ENCODE assay signal across 8 cellular contexts in the genomic region with DNA sequence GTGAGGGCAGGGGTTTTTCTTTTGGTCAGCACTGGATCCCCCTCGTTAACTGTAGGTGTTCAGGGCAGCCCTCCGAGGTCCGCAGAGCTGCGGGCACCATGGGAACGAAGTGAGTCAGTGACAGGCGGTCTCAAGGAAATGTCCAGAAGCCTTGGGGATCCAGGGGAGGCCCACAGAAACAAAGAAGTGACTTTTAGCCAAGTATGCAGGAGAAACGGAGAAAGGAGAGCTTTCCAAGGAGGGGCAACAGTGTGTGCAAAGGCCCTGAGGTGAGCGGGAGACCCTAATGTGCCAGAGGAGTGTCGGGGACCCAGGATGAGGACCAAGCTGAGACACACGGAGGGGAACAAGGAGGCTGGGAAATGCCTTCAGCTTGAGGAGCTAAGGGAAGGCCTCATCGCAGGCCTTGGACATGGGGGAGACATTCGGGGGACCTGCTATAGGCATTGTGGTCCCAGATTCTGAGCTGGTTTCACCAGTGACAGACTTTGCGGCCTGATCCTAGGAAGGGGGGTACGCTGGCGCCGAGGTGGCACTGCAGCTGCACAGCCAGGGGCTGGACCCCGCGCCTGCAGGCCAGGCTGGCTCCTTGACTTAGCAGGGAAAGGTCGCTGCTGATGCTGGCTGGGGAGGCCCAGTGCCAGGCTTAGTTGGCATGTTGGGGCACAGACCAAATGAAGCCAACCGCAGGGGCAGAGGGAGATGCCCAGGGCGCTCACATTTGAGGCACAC. TPM values are rescaled to one million over a fixed set of nuclear protein-coding genes. Genes with fewer than 3 reads are reported as not detected.
A peak's percentile ranks its signal among the peaks of the same experiment; 100 is the strongest.
DNase-seq lines count a peak whose midpoint lies in the region; FAIRE-seq and TF ChIP-seq lines count a peak whose summit lies in the region.

No MANE protein-coding gene starts in this region.

- H3K27me3 Mint-ChIP-seq in activated CD4-positive, alpha-beta T cell treated with anti-CD3 and anti-CD28 coated beads, Interleukin-2, amount 10 ng/mL, durations not matched to agents 24 days and 14 days, result no peaks in the 10 kb centered on the region
- no peaks in the 10 kb centered on the region for H3K27me3 Mint-ChIP-seq in activated T-helper 1 cell treated with anti-CD3 and anti-CD28 coated beads, Interleukin-12 subunit alpha, Interleukin-12 subunit beta, Interleukin-2, Interleukin-4 antibody, amounts not matched to agents 30 ng/mL and 10 ng/mL and 1 ng/mL, durations not matched to agents 14 hours and 24 hours and 36 hours (ENCODE audit: insufficient read depth)

- no peak for TF ChIP-seq POLR2A in suprapubic skin (IDR thresholded peaks at IDR 0.05)

- peak overlapping the region; percentile 71 for H3K27ac Mint-ChIP-seq in activated CD4-positive, alpha-beta T cell treated with anti-CD3 and anti-CD28 coated beads, Interleukin-2, amount 10 ng/mL, durations not matched to agents 24 days and 14 days
- H3K27ac Mint-ChIP-seq in activated T-helper 1 cell treated with anti-CD3 and anti-CD28 coated beads, Interleukin-12 subunit alpha, Interleukin-12 subunit beta, Interleukin-2, Interleukin-4 antibody, amounts not matched to agents 30 ng/mL and 10 ng/mL and 1 ng/mL, durations not matched to agents 14 hours and 24 hours and 36 hours, result peak overlapping the region; percentile 40

- peak; percentile 58 for DNase-seq in activated CD4-positive, alpha-beta T cell treated with anti-CD3 and anti-CD28 coated beads, Interleukin-2, amount 10 ng/mL, durations not matched to agents 24 days and 14 days
- no peak for DNase-seq in activated CD4-positive, alpha-beta T cell treated with anti-CD3 and anti-CD28 coated beads, Interleukin-2, amount 50 U/mL, for 1 hour
- no peak for DNase-seq in activated T-helper 1 cell treated with anti-CD3 and anti-CD28 coated beads, Interleukin-12 subunit alpha, Interleukin-12 subunit beta, Interleukin-2, Interleukin-4 antibody, amounts not matched to agents 30 ng/mL and 10 ng/mL and 1 ng/mL, durations not matched to agents 14 hours and 24 hours and 36 hours (ENCODE audit: low spot score)
- DNase-seq in suprapubic skin (ENCODE audit: low spot score in 2 of 2) (peak in 1 of 2 donors; percentile 77), HUDEP-2 (lab: John Stamatoyannopoulos, UW; ENCODE audit: unreplicated experiment in 76 of 76) (no peak), NCI-H187 (lab: John Stamatoyannopoulos, UW) (no peak), D721Med (ENCODE audit: insufficient read length, low spot score) (no peak)

- WGBS in liver, result 84% methylated on average over 21 of the region's 21 CpGs
- WGBS in suprapubic skin, result 73% methylated on average over 21 of the region's 21 CpGs

- no peak for TF ChIP-seq EP300 in suprapubic skin (IDR thresholded peaks at IDR 0.05)

- no peak for TF ChIP-seq RAD21 in liver (IDR thresholded peaks at IDR 0.05)

- no peak overlapping the region for H3K9ac ChIP-seq in liver (ENCODE audit: low read depth in 1 of 2, low read length in 2 of 2)

- H3K4me1 ChIP-seq in liver (ENCODE audit: control insufficient read depth in 4 of 4, insufficient read depth in 4 of 4, low read length in 3 of 4), result peaks cover 2 to 54% (median 34%) of the 10 kb centered on the region in 4 donors
- H3K4me1 ChIP-seq in suprapubic skin, result peaks cover 59% of the 10 kb centered on the region

- H3K36me3 Mint-ChIP-seq in activated CD4-positive, alpha-beta T cell treated with anti-CD3 and anti-CD28 coated beads, Interleukin-2, amount 10 ng/mL, durations not matched to agents 24 days and 14 days (ENCODE audit: low read depth), result peaks cover 28% of the 10 kb centered on the region
- peaks cover 15% of the 10 kb centered on the region for H3K36me3 Mint-ChIP-seq in activated T-helper 1 cell treated with anti-CD3 and anti-CD28 coated beads, Interleukin-12 subunit alpha, Interleukin-12 subunit beta, Interleukin-2, Interleukin-4 antibody, amounts not matched to agents 30 ng/mL and 10 ng/mL and 1 ng/mL, durations not matched to agents 14 hours and 24 hours and 36 hours (ENCODE audit: low read depth)

- no peaks in the 10 kb centered on the region for H3K9me3 ChIP-seq in liver (ENCODE audit: control insufficient read depth in 4 of 4, low read length in 3 of 4)
- no peaks in the 10 kb centered on the region for H3K9me3 ChIP-seq in suprapubic skin

- intact Hi-C loops in activated CD4-positive, alpha-beta T cell treated with anti-CD3 and anti-CD28 coated beads, Interleukin-2, amount 10 ng/mL, durations not matched to agents 24 days and 14 days (cut with micrococcal nuclease), result loop anchor here (2.0 to 5.0 kb wide), 2 partner anchors 64 to 120 kb away; a partner anchor contains a TSS
- intact Hi-C loops in activated T-helper 1 cell treated with anti-CD3 and anti-CD28 coated beads, Interleukin-12 subunit alpha, Interleukin-12 subunit beta, Interleukin-2, Interleukin-4 antibody, amounts not matched to agents 30 ng/mL and 10 ng/mL and 1 ng/mL, durations not matched to agents 14 hours and 24 hours and 36 hours (cut with micrococcal nuclease), result loop anchor here (1.0 to 5.0 kb wide), 3 partner anchors 34 to 275 kb away; a partner anchor contains a TSS

- peaks cover 18% of the 10 kb centered on the region for H3K4me1 Mint-ChIP-seq in activated CD4-positive, alpha-beta T cell treated with anti-CD3 and anti-CD28 coated beads, Interleukin-2, amount 10 ng/mL, durations not matched to agents 24 days and 14 days
- H3K4me1 Mint-ChIP-seq in activated T-helper 1 cell treated with anti-CD3 and anti-CD28 coated beads, Interleukin-12 subunit alpha, Interleukin-12 subunit beta, Interleukin-2, Interleukin-4 antibody, amounts not matched to agents 30 ng/mL and 10 ng/mL and 1 ng/mL, durations not matched to agents 14 hours and 24 hours and 36 hours (ENCODE audit: low read depth), result peaks cover 14% of the 10 kb centered on the region

- H3K27ac ChIP-seq in liver (ENCODE audit: low read depth in 1 of 2, low read length in 2 of 2), result peak overlapping the region; percentile 58 to 79
- peak overlapping the region; percentile 84 for H3K27ac ChIP-seq in suprapubic skin

- H3K4me3 Mint-ChIP-seq in activated CD4-positive, alpha-beta T cell treated with anti-CD3 and anti-CD28 coated beads, Interleukin-2, amount 10 ng/mL, durations not matched to agents 24 days and 14 days, result peak overlapping the region; percentile 73
- H3K4me3 Mint-ChIP-seq in activated T-helper 1 cell treated with anti-CD3 and anti-CD28 coated beads, Interleukin-12 subunit alpha, Interleukin-12 subunit beta, Interleukin-2, Interleukin-4 antibody, amounts not matched to agents 30 ng/mL and 10 ng/mL and 1 ng/mL, durations not matched to agents 14 hours and 24 hours and 36 hours, result peak overlapping the region; percentile 67

- H3K9me3 Mint-ChIP-seq in activated CD4-positive, alpha-beta T cell treated with anti-CD3 and anti-CD28 coated beads, Interleukin-2, amount 10 ng/mL, durations not matched to agents 24 days and 14 days, result no peaks in the 10 kb centered on the region
- no peaks in the 10 kb centered on the region for H3K9me3 Mint-ChIP-seq in activated T-helper 1 cell treated with anti-CD3 and anti-CD28 coated beads, Interleukin-12 subunit alpha, Interleukin-12 subunit beta, Interleukin-2, Interleukin-4 antibody, amounts not matched to agents 30 ng/mL and 10 ng/mL and 1 ng/mL, durations not matched to agents 14 hours and 24 hours and 36 hours

- TF ChIP-seq CTCF in liver (IDR thresholded peaks at IDR 0.05; ENCODE audit: low read depth, low read length, missing input control) (no peak), suprapubic skin (IDR thresholded peaks at IDR 0.05) (no peak), D721Med (IDR thresholded peaks at IDR 0.05; ENCODE audit: insufficient read depth, missing control alignments) (no peak)

- no peak for FAIRE-seq in D721Med (lab: Jason Lieb, UNC)

- H3K4me3 ChIP-seq in liver (ENCODE audit: low read depth in 1 of 3, low read length in 3 of 3) (no peak overlapping the region), suprapubic skin (peak overlapping the region; percentile 69)

- H3K27me3 ChIP-seq in liver (ENCODE audit: control insufficient read depth in 4 of 4, insufficient read depth in 4 of 4, low read length in 3 of 4) (no peaks in the 10 kb centered on the region), suprapubic skin (no peaks in the 10 kb centered on the region)

- H3K36me3 ChIP-seq in liver (ENCODE audit: control insufficient read depth in 4 of 4, insufficient read depth in 3 of 4, low read depth in 1 of 4, low read length in 3 of 4), result peaks cover 19 to 31% (median 25%) of the 10 kb centered on the region in 4 donors
- peaks cover 41% of the 10 kb centered on the region for H3K36me3 ChIP-seq in suprapubic skin

TF ChIP-seq in liver, 16 proteins besides CTCF, POLR2A, EP300 and RAD21:
- TF ChIP-seq RXRA (IDR thresholded peaks at IDR 0.05), result no peak
- peak; percentile 3 for TF ChIP-seq FOXA1 (IDR thresholded peaks at IDR 0.05)

RNA-seq across cellular contexts. Expression of a gene that starts 3.3 kb away (rescaled TPM):
- total RNA-seq in activated CD4-positive, alpha-beta T cell treated with anti-CD3 and anti-CD28 coated beads, Interleukin-2, amount 10 ng/mL, durations not matched to agents 24 days and 14 days, result 0.88 and 1.6 TPM in 2 replicates
- total RNA-seq in activated T-helper 1 cell treated with anti-CD3 and anti-CD28 coated beads, Interleukin-12 subunit alpha, Interleukin-12 subunit beta, Interleukin-2, Interleukin-4 antibody, amounts not matched to agents 30 ng/mL and 10 ng/mL and 1 ng/mL, durations not matched to agents 14 hours and 24 hours and 36 hours, result 0.64 and 1.7 TPM in 2 replicates
- total RNA-seq in liver (1 to 10 TPM; 1.3 to 1.8 TPM), suprapubic skin (1 to 10 TPM; 3.5 to 7.9 (median 4.5) TPM)
- polyA plus RNA-seq in liver, result 1 to 10 TPM; 2.4 to 3.3 TPM

RNA-seq across cellular contexts. Expression of a gene that starts 9.6 kb away (rescaled TPM):
- 126 and 134 TPM in 2 replicates for total RNA-seq in activated CD4-positive, alpha-beta T cell treated with anti-CD3 and anti-CD28 coated beads, Interleukin-2, amount 10 ng/mL, durations not matched to agents 24 days and 14 days
- 124 and 132 TPM in 2 replicates for total RNA-seq in activated T-helper 1 cell treated with anti-CD3 and anti-CD28 coated beads, Interleukin-12 subunit alpha, Interleukin-12 subunit beta, Interleukin-2, Interleukin-4 antibody, amounts not matched to agents 30 ng/mL and 10 ng/mL and 1 ng/mL, durations not matched to agents 14 hours and 24 hours and 36 hours
- total RNA-seq in liver, result 100 to 1,000 TPM in 1 of 2 donors, 10 to 100 TPM in 1; 42.0 to 120 TPM
- 100 to 1,000 TPM in 1 of 2 donors, 10 to 100 TPM in 1; 47.8 to 156 TPM for polyA plus RNA-seq in liver
- total RNA-seq in suprapubic skin, result 100 to 1,000 TPM in 2 of 4 donors, 10 to 100 TPM in 2; 74.5 to 142 (median 97.4) TPM

RNA-seq across cellular contexts. Expression of a gene that starts 23.7 kb away (rescaled TPM):
- 177 and 183 TPM in 2 replicates for total RNA-seq in activated CD4-positive, alpha-beta T cell treated with anti-CD3 and anti-CD28 coated beads, Interleukin-2, amount 10 ng/mL, durations not matched to agents 24 days and 14 days
- 221 and 233 TPM in 2 replicates for total RNA-seq in activated T-helper 1 cell treated with anti-CD3 and anti-CD28 coated beads, Interleukin-12 subunit alpha, Interleukin-12 subunit beta, Interleukin-2, Interleukin-4 antibody, amounts not matched to agents 30 ng/mL and 10 ng/mL and 1 ng/mL, durations not matched to agents 14 hours and 24 hours and 36 hours
- 100 to 1,000 TPM; 127 to 208 TPM for total RNA-seq in liver
- polyA plus RNA-seq in liver, result 100 to 1,000 TPM; 303 to 330 TPM
- total RNA-seq in suprapubic skin, result 100 to 1,000 TPM; 183 to 282 (median 265) TPM
